22 cellular contexts compared by ENCODE assay signal in the genomic region with DNA sequence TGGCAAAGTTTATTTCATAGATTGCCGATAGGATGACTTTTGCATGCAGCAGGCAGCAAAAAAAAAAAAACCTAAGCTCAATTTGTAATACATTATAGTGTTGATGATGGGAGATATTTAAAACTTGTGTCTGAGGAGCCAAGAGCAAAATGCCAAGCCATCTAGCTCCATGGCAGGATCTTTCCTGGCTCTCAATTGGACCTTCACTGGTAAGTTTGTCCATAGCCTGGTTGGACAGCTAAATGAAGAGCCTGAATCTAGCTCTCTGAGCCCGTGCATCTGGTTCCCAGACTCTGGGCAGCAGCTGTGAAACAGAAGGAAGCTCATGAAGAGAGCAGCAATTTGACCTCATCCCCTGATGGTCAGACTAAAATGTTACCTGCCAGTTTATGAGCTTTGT. TPM values are rescaled to one million over a fixed set of nuclear protein-coding genes. Genes with fewer than 3 reads are reported as not detected.
"Had no signal": no experiment of that assay in that cellular context is flagged by ENCODE, and none has a peak within 500 bp of the region (broad histone marks: within the 10 kb centered on the region; RNA-seq: fewer than 3 reads in every experiment).

No MANE protein-coding gene starts in this region.

- H3K4me3 Mint-ChIP-seq: activated CD8-positive, alpha-beta T cell treated with anti-CD3 and anti-CD28 coated beads, Interleukin-2, amount 10 ng/mL, durations not matched to agents 7 days and 5 days; activated T-helper 1 cell treated with anti-CD3 and anti-CD28 coated beads, Interleukin-12 subunit alpha, Interleukin-12 subunit beta, Interleukin-2, Interleukin-4 antibody, amounts not matched to agents 30 ng/mL and 10 ng/mL and 1 ng/mL, durations not matched to agents 14 hours and 24 hours and 36 hours; memory B cell; nephron; stimulated activated memory B cell treated with anti-CD40 and anti-IgM and Interleukin-4, amounts not matched to agents 10 μg/mL and 1 μg/mL and 100 μg/mL, for 72 hours; type B pancreatic cell had no signal

- H3K27me3 ChIP-seq: adrenal gland, right lobe of liver, vagina had no signal

- ATAC-seq: activated CD8-positive, alpha-beta T cell treated with anti-CD3 and anti-CD28 coated beads, Interleukin-2, amount 10 ng/mL, durations not matched to agents 7 days and 5 days; activated naive CD4-positive, alpha-beta T cell treated with anti-CD3 and anti-CD28 coated beads, Interleukin-2, amount 50 U/mL, for 72 hours; left colon; right lobe of liver; stimulated activated memory B cell treated with anti-CD40 and anti-IgM and Interleukin-4, amounts not matched to agents 10 μg/mL and 1 μg/mL and 100 μg/mL, for 72 hours had no signal

- H3K4me1 Mint-ChIP-seq: memory B cell; stimulated activated memory B cell treated with anti-CD40 and anti-IgM and Interleukin-4, amounts not matched to agents 10 μg/mL and 1 μg/mL and 100 μg/mL, for 72 hours had no signal

- H3K4me1 ChIP-seq: adrenal gland, right lobe of liver, vagina had no signal

- H3K36me3 Mint-ChIP-seq: activated naive CD4-positive, alpha-beta T cell treated with anti-CD3 and anti-CD28 coated beads, Interleukin-2, amount 50 U/mL, for 72 hours; stimulated activated memory B cell treated with anti-CD40 and anti-IgM and Interleukin-4, amounts not matched to agents 10 μg/mL and 1 μg/mL and 100 μg/mL, for 72 hours; type B pancreatic cell had no signal

- H3K9me3 Mint-ChIP-seq: activated T-helper 1 cell treated with anti-CD3 and anti-CD28 coated beads, Interleukin-12 subunit alpha, Interleukin-12 subunit beta, Interleukin-2, Interleukin-4 antibody, amounts not matched to agents 30 ng/mL and 10 ng/mL and 1 ng/mL, durations not matched to agents 14 hours and 24 hours and 36 hours; type B pancreatic cell had no signal

- DNase-seq: activated CD4-positive, alpha-beta T cell treated with anti-CD3 and anti-CD28 coated beads, Interleukin-2, amount 50 U/mL, for 1 hour; activated CD4-positive, CD25-positive, alpha-beta regulatory T cell treated with anti-CD3 and anti-CD28 coated beads, Interleukin-2, amount 50 U/mL, for 72 hours; activated CD8-positive, alpha-beta T cell treated with anti-CD3 and anti-CD28 coated beads, Interleukin-2, amount 10 ng/mL, durations not matched to agents 7 days and 5 days; activated gamma-delta T cell; adrenal gland; central memory CD4-positive, alpha-beta T cell; dermis blood vessel endothelial cell; effector CD8-positive, alpha-beta T cell; left colon; right lobe of liver; stimulated activated CD4-positive, alpha-beta T cell treated with anti-CD3 and anti-CD28 coated beads, Interleukin-2, amount 100 ng/mL, for 24 hours; WERI-Rb-1 had no signal

- H3K27ac ChIP-seq: adrenal gland, parathyroid adenoma, right lobe of liver, skin epidermis, thoracic aorta, vagina, WERI-Rb-1 had no signal

- H3K27ac Mint-ChIP-seq: activated CD8-positive, alpha-beta T cell treated with anti-CD3 and anti-CD28 coated beads, Interleukin-2, amount 10 ng/mL, durations not matched to agents 7 days and 5 days; activated naive CD4-positive, alpha-beta T cell treated with anti-CD3 and anti-CD28 coated beads, Interleukin-2, amount 50 U/mL, for 72 hours; activated T-helper 1 cell treated with anti-CD3 and anti-CD28 coated beads, Interleukin-12 subunit alpha, Interleukin-12 subunit beta, Interleukin-2, Interleukin-4 antibody, amounts not matched to agents 30 ng/mL and 10 ng/mL and 1 ng/mL, durations not matched to agents 14 hours and 24 hours and 36 hours; memory B cell; nephron; stimulated activated memory B cell treated with anti-CD40 and anti-IgM and Interleukin-4, amounts not matched to agents 10 μg/mL and 1 μg/mL and 100 μg/mL, for 72 hours; type B pancreatic cell had no signal

RNA-seq across cellular contexts. Expression of gene STAC, which starts 17.6 kb away (rescaled TPM):
- total RNA-seq: activated CD8-positive, alpha-beta T cell treated with anti-CD3 and anti-CD28 coated beads, Interleukin-2, amount 10 ng/mL, durations not matched to agents 7 days and 5 days; activated naive CD4-positive, alpha-beta T cell treated with anti-CD3 and anti-CD28 coated beads, Interleukin-2, amount 50 U/mL, for 72 hours; activated T-helper 1 cell treated with anti-CD3 and anti-CD28 coated beads, Interleukin-12 subunit alpha, Interleukin-12 subunit beta, Interleukin-2, Interleukin-4 antibody, amounts not matched to agents 30 ng/mL and 10 ng/mL and 1 ng/mL, durations not matched to agents 14 hours and 24 hours and 36 hours had no signal
